ENCODE assay signal across 3 cellular contexts in the genomic region with DNA sequence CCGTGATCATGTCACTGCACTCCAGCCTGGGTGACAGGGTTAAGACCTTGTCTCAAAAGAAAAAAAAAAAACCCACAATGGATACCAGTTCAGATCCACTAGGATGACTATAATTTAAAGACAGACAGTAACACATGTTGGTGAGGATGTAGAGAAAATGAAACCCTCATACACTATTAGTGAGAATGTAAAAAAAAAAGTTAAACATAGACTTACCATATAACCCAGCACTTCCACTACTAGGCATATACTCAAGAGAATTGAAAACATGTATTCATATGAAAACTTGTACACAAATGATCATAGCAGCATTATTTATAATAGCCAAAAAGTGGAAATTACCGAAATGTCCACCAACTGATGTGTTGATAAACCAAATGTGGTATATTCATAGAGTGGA.
"Had no signal": no experiment of that assay in that cellular context is flagged by ENCODE, and none has a peak within 500 bp of the region (broad histone marks: within the 10 kb centered on the region; RNA-seq: fewer than 3 reads in every experiment).

No MANE protein-coding gene starts in this region.

- ATAC-seq: GM12878 had no signal

- H3K4me3 ChIP-seq: GM12878 had no signal

- DNase-seq: GDM1, GF-D8 had no signal
